ENCODE assay signal across 18 cellular contexts in genomic region chr20:48651271-48651670, GRCh38.
"Had no signal": no experiment of that assay in that cellular context is flagged by ENCODE, and none has a peak within 500 bp of the region (broad histone marks: within the 10 kb centered on the region; RNA-seq: fewer than 3 reads in every experiment).

No MANE protein-coding gene starts in this region.

- H3K4me2 ChIP-seq: hepatocyte had no signal

- H2AFZ ChIP-seq: hepatocyte had no signal

- H3K79me2 ChIP-seq: hepatocyte had no signal

- H3K4me1 Mint-ChIP-seq: nephron progenitor cell had no signal

- H3K9me3 ChIP-seq: tibial nerve, vagina had no signal

- H3K27me3 Mint-ChIP-seq: activated naive CD8-positive, alpha-beta T cell had no signal

- ATAC-seq: left cardiac atrium; stimulated activated naive CD8-positive, alpha-beta T cell treated with anti-CD3 and anti-CD28 coated beads, Interleukin-15, Interleukin-2, amounts not matched to agents 100 U/mL and 50 U/mL, for 24 hours had no signal

- H3K4me3 Mint-ChIP-seq: activated naive CD8-positive, alpha-beta T cell; nephron progenitor cell had no signal

- H3K4me1 ChIP-seq: tibial nerve, vagina had no signal

- H3K9me3 Mint-ChIP-seq: nephron progenitor cell had no signal

- H3K27ac Mint-ChIP-seq: activated naive CD8-positive, alpha-beta T cell; nephron progenitor cell had no signal

- DNase-seq: activated CD4-positive, alpha-beta T cell treated with anti-CD3 and anti-CD28 coated beads for 48 hours; activated CD4-positive, CD25-positive, alpha-beta regulatory T cell; activated CD8-positive, alpha-beta memory T cell treated with anti-CD3 and anti-CD28 coated beads for 24 hours; activated CD8-positive, alpha-beta memory T cell treated with anti-CD3 and anti-CD28 coated beads, Interleukin-2, amount 50 U/mL, for 48 hours; activated gamma-delta T cell treated with Interleukin-2 at 50 U/mL for 16 hours; dermis blood vessel endothelial cell; foreskin fibroblast; left cardiac atrium; nephron progenitor cell; nucleus accumbens; stimulated activated naive CD8-positive, alpha-beta T cell treated with anti-CD3 and anti-CD28 coated beads, Interleukin-15, Interleukin-2, amounts not matched to agents 100 U/mL and 50 U/mL, for 24 hours; T-helper 1 cell; T1000 had no signal

- H3K27me3 ChIP-seq: hepatocyte, tibial nerve, vagina had no signal

- H3K4me3 ChIP-seq: hepatocyte, tibial nerve, vagina had no signal

- H3K27ac ChIP-seq: epithelial cell of prostate, hepatocyte, tibial nerve, vagina had no signal
